ENCODE assay signal across 23 cellular contexts in genomic region chr2:177001334-177001733, GRCh38.
DNase-seq lines count a peak whose midpoint lies in the region; ATAC-seq, FAIRE-seq and TF ChIP-seq lines count a peak whose summit lies in the region.
"Had no signal": no experiment of that assay in that cellular context is flagged by ENCODE, and none has a peak within 500 bp of the region (broad histone marks: within the 10 kb centered on the region; RNA-seq: fewer than 3 reads in every experiment).

No MANE protein-coding gene starts in this region.

- TF ChIP-seq CTCF in hepatocyte (IDR thresholded peaks at IDR 0.05; ENCODE audit: poor library complexity): no peak

- 98% methylated on average over 2 of the region's 2 CpGs for WGBS in hepatocyte (ENCODE audit: low lambda C conversion rate, missing lambda C conversion rate)
- 73% methylated on average over 2 of the region's 2 CpGs for WGBS in mesenchymal stem cell
- WGBS in neuronal stem cell (ENCODE audit: extremely low coverage in 2 of 2, insufficient read length in 2 of 2, insufficient replicate concordance in 1 of 2), 2 donors: no CpG with 5 or more reads among the region's 2 CpGs

- no peaks in the 10 kb centered on the region for H3K36me3 ChIP-seq in hepatocyte (replicated peaks; ENCODE audit: insufficient read depth, low read depth)
- H3K36me3 ChIP-seq in mesenchymal stem cell (ENCODE audit: control insufficient read depth in 1 of 2, insufficient read depth in 2 of 2, low read depth in 1 of 2, low read length in 2 of 2): no peaks in the 10 kb centered on the region
- no peaks in the 10 kb centered on the region for H3K36me3 ChIP-seq in neuronal stem cell (replicated peaks in 1 of 2; ENCODE audit: control insufficient read depth in 2 of 2, insufficient read depth in 2 of 2, low read length in 2 of 2)
- H3K36me3 ChIP-seq: BE2C; BLaER1 treated with 17β-estradiol and CSF1 and Interleukin-3, amounts not matched to agents 10 nM and 100 nM had no signal

- H4K20me1 ChIP-seq in hepatocyte (ENCODE audit: insufficient read depth, poor library complexity, severe bottlenecking): no peaks in the 10 kb centered on the region
- H4K20me1 ChIP-seq: BLaER1 treated with 17β-estradiol and CSF1 and Interleukin-3, amounts not matched to agents 10 nM and 100 nM had no signal

- no peak for ATAC-seq in activated naive CD8-positive, alpha-beta T cell treated with anti-CD3 and anti-CD28 coated beads, Interleukin-2, amount 50 U/mL, for 24 hours
- no peak for ATAC-seq in HG02981 (IDR thresholded peaks at IDR 0.05; ENCODE audit: unreplicated experiment)
- ATAC-seq: HCT116 had no signal

- H3K27ac ChIP-seq in hepatocyte (peak overlapping the region; percentile 65), mesenchymal stem cell (ENCODE audit: low read length, poor library complexity, severe bottlenecking) (no peak overlapping the region), neuronal stem cell (replicated peaks; ENCODE audit: low read length) (no peak overlapping the region)
- H3K27ac ChIP-seq: 22Rv1, GM23248 had no signal

- no peak overlapping the region for H2AFZ ChIP-seq in hepatocyte
- no peak overlapping the region for H2AFZ ChIP-seq in mesenchymal stem cell (ENCODE audit: low read depth, low read length)
- H2AFZ ChIP-seq in neuronal stem cell (ENCODE audit: low read length): no peak overlapping the region
- H2AFZ ChIP-seq: GM23248 had no signal

- H2BK5ac ChIP-seq in mesenchymal stem cell (ENCODE audit: low read depth, low read length, poor library complexity, severe bottlenecking) (no peak overlapping the region), neuronal stem cell (ENCODE audit: low read length) (no peak overlapping the region)

- H4K91ac ChIP-seq in mesenchymal stem cell (ENCODE audit: low read length) (peak overlapping the region; percentile 41), neuronal stem cell (ENCODE audit: low read depth, low read length, poor library complexity) (no peak overlapping the region)

- H3K9me3 Mint-ChIP-seq in activated naive CD8-positive, alpha-beta T cell treated with anti-CD3 and anti-CD28 coated beads, Interleukin-2, amount 50 U/mL, for 24 hours: peaks cover 2% of the 10 kb centered on the region
- H3K9me3 Mint-ChIP-seq in activated naive CD8-positive, alpha-beta T cell treated with anti-CD3 and anti-CD28 coated beads for 36 hours: no peaks in the 10 kb centered on the region

- H2BK15ac ChIP-seq in mesenchymal stem cell (ENCODE audit: low read depth, poor library complexity, severe bottlenecking) (no peak overlapping the region), neuronal stem cell (ENCODE audit: low read length) (no peak overlapping the region)

- no peak overlapping the region for H3K4me2 ChIP-seq in hepatocyte
- no peak overlapping the region for H3K4me2 ChIP-seq in mesenchymal stem cell (ENCODE audit: low read length, poor library complexity, severe bottlenecking)
- H3K4me2 ChIP-seq in neuronal stem cell (ENCODE audit: insufficient read depth, low read length, poor library complexity, severe bottlenecking): no peak overlapping the region

- no peak overlapping the region for H3K4me3 Mint-ChIP-seq in activated naive CD8-positive, alpha-beta T cell treated with anti-CD3 and anti-CD28 coated beads, Interleukin-2, amount 50 U/mL, for 24 hours
- H3K4me3 Mint-ChIP-seq in activated naive CD8-positive, alpha-beta T cell treated with anti-CD3 and anti-CD28 coated beads for 36 hours: no peak overlapping the region
- H3K4me3 Mint-ChIP-seq: CD4-positive, alpha-beta memory T cell; H9 had no signal

- H3K27me3 ChIP-seq in hepatocyte: no peaks in the 10 kb centered on the region
- H3K27me3 ChIP-seq in mesenchymal stem cell (ENCODE audit: control insufficient read depth in 1 of 2, insufficient read depth in 1 of 2, low read length in 2 of 2): no peaks in the 10 kb centered on the region
- no peaks in the 10 kb centered on the region for H3K27me3 ChIP-seq in neuronal stem cell (ENCODE audit: control insufficient read depth in 3 of 3, insufficient read depth in 3 of 3, low read depth in 1 of 3, low read length in 3 of 3)
- H3K27me3 ChIP-seq: BE2C; BLaER1 treated with 17β-estradiol and CSF1 and Interleukin-3, amounts not matched to agents 10 nM and 100 nM had no signal

- H3K23ac ChIP-seq in mesenchymal stem cell (ENCODE audit: low read length in 2 of 2) (no peak overlapping the region), neuronal stem cell (ENCODE audit: low read depth, low read length, poor library complexity) (no peak overlapping the region)

- H2BK120ac ChIP-seq in mesenchymal stem cell (ENCODE audit: low read depth, low read length) (no peak overlapping the region), neuronal stem cell (ENCODE audit: low read depth, low read length) (no peak overlapping the region)

- H3K9me3 ChIP-seq in hepatocyte (ENCODE audit: low read depth) (no peaks in the 10 kb centered on the region), mesenchymal stem cell (ENCODE audit: control insufficient read depth, low read length) (no peaks in the 10 kb centered on the region), neuronal stem cell (replicated peaks in 1 of 2; ENCODE audit: control insufficient read depth in 2 of 2, insufficient read depth in 1 of 2, low read depth in 1 of 2, low read length in 2 of 2) (no peaks in the 10 kb centered on the region)
- H3K9me3 ChIP-seq: BE2C had no signal

- H3K79me2 ChIP-seq in hepatocyte: no peaks in the 10 kb centered on the region

- H3K4ac ChIP-seq in mesenchymal stem cell (ENCODE audit: low read depth in 1 of 2, low read length in 2 of 2) (no peak overlapping the region), neuronal stem cell (ENCODE audit: low read length) (no peak overlapping the region)

- H3K4me3 ChIP-seq in hepatocyte (no peak overlapping the region), mesenchymal stem cell (ENCODE audit: insufficient read depth in 1 of 2, low read depth in 1 of 2, low read length in 2 of 2) (no peak overlapping the region), neuronal stem cell (ENCODE audit: low read length in 2 of 2) (no peak overlapping the region)
- H3K4me3 ChIP-seq: BLaER1 treated with 17β-estradiol and CSF1 and Interleukin-3, amounts not matched to agents 10 nM and 100 nM; GM23248 had no signal

- no peak overlapping the region for H2BK12ac ChIP-seq in mesenchymal stem cell (ENCODE audit: low read length in 2 of 2)
- no peak overlapping the region for H2BK12ac ChIP-seq in neuronal stem cell (ENCODE audit: low read length)

- no peak overlapping the region for H4K8ac ChIP-seq in mesenchymal stem cell (ENCODE audit: low read length)
- H4K8ac ChIP-seq in neuronal stem cell (ENCODE audit: low read depth, low read length): no peak overlapping the region

- H3K79me1 ChIP-seq in mesenchymal stem cell (replicated peaks; ENCODE audit: low read length, poor library complexity, severe bottlenecking) (no peaks in the 10 kb centered on the region), neuronal stem cell (ENCODE audit: low read depth, low read length) (no peaks in the 10 kb centered on the region)

- H3K9me2 ChIP-seq in hepatocyte (replicated peaks; ENCODE audit: insufficient read depth): no peaks in the 10 kb centered on the region

- no peaks in the 10 kb centered on the region for H3K36me3 Mint-ChIP-seq in activated naive CD8-positive, alpha-beta T cell treated with anti-CD3 and anti-CD28 coated beads, Interleukin-2, amount 50 U/mL, for 24 hours (ENCODE audit: low read depth)
- no peaks in the 10 kb centered on the region for H3K36me3 Mint-ChIP-seq in activated naive CD8-positive, alpha-beta T cell treated with anti-CD3 and anti-CD28 coated beads for 36 hours
- H3K36me3 Mint-ChIP-seq: CD4-positive, alpha-beta memory T cell had no signal

- H3K27ac Mint-ChIP-seq in activated naive CD8-positive, alpha-beta T cell treated with anti-CD3 and anti-CD28 coated beads, Interleukin-2, amount 50 U/mL, for 24 hours: peak overlapping the region; percentile 3
- H3K27ac Mint-ChIP-seq in activated naive CD8-positive, alpha-beta T cell treated with anti-CD3 and anti-CD28 coated beads for 36 hours: no peak overlapping the region
- H3K27ac Mint-ChIP-seq: CD4-positive, alpha-beta memory T cell; H9 had no signal

- H3K27me3 Mint-ChIP-seq in activated naive CD8-positive, alpha-beta T cell treated with anti-CD3 and anti-CD28 coated beads, Interleukin-2, amount 50 U/mL, for 24 hours: peaks cover 4% of the 10 kb centered on the region
- H3K27me3 Mint-ChIP-seq in activated naive CD8-positive, alpha-beta T cell treated with anti-CD3 and anti-CD28 coated beads for 36 hours: no peaks in the 10 kb centered on the region

- H3K14ac ChIP-seq in mesenchymal stem cell (ENCODE audit: low read length in 2 of 2): no peak overlapping the region
- H3K14ac ChIP-seq in neuronal stem cell (ENCODE audit: low read length): no peak overlapping the region

- no peak overlapping the region for H2AK5ac ChIP-seq in mesenchymal stem cell (ENCODE audit: low read length, severe bottlenecking)
- H2AK5ac ChIP-seq in neuronal stem cell (ENCODE audit: low read depth, low read length): no peak overlapping the region

- peaks cover 36% of the 10 kb centered on the region for H3K4me1 Mint-ChIP-seq in activated naive CD8-positive, alpha-beta T cell treated with anti-CD3 and anti-CD28 coated beads, Interleukin-2, amount 50 U/mL, for 24 hours
- H3K4me1 Mint-ChIP-seq in activated naive CD8-positive, alpha-beta T cell treated with anti-CD3 and anti-CD28 coated beads for 36 hours: peaks cover 26% of the 10 kb centered on the region

- H3K9ac ChIP-seq in mesenchymal stem cell (ENCODE audit: low read length) (no peak overlapping the region), neuronal stem cell (ENCODE audit: low read depth, low read length, poor library complexity) (no peak overlapping the region)
- H3K9ac ChIP-seq: BLaER1 treated with 17β-estradiol and CSF1 and Interleukin-3, amounts not matched to agents 10 nM and 100 nM; GM23248 had no signal

- H3K4me1 ChIP-seq in hepatocyte (ENCODE audit: insufficient read depth) (peaks cover 10% of the 10 kb centered on the region), mesenchymal stem cell (ENCODE audit: control insufficient read depth, insufficient read depth, low read depth, low read length) (no peaks in the 10 kb centered on the region), neuronal stem cell (ENCODE audit: control insufficient read depth in 2 of 2, insufficient read depth in 1 of 2, low read depth in 1 of 2, low read length in 2 of 2) (no peaks in the 10 kb centered on the region)
- H3K4me1 ChIP-seq: BE2C had no signal

- H3K18ac ChIP-seq in mesenchymal stem cell (ENCODE audit: low read depth in 1 of 2, low read length in 2 of 2) (no peak overlapping the region), neuronal stem cell (ENCODE audit: low read length) (peak overlapping the region; percentile 21)

- no peak for FAIRE-seq in HTR-8/SVneo (lab: Jason Lieb, UNC)
- FAIRE-seq: A204.1, GM18507 had no signal

- no peak for DNase-seq in activated naive CD8-positive, alpha-beta T cell treated with anti-CD3 and anti-CD28 coated beads, Interleukin-2, amount 50 U/mL, for 24 hours
- DNase-seq in activated naive CD8-positive, alpha-beta T cell treated with anti-CD3 and anti-CD28 coated beads for 36 hours: no peak
- DNase-seq in hepatocyte (ENCODE audit: low spot score) (no peak), mesenchymal stem cell (no peak), neuronal stem cell (ENCODE audit: low spot score) (no peak), HTR-8/SVneo (ENCODE audit: insufficient read length, low spot score) (no peak), NCI-H146 (lab: John Stamatoyannopoulos, UW) (no peak)
- DNase-seq: AML-193; BE2C; Calu3; CD4-positive, alpha-beta memory T cell; COR-L47; DMS53; DMS79 treated with DMSO at 0.1 percent for 48 hours; GF-D8; GM23248; H9 had no signal
